ENCODE assay signal across 8 cellular contexts in the genomic region with DNA sequence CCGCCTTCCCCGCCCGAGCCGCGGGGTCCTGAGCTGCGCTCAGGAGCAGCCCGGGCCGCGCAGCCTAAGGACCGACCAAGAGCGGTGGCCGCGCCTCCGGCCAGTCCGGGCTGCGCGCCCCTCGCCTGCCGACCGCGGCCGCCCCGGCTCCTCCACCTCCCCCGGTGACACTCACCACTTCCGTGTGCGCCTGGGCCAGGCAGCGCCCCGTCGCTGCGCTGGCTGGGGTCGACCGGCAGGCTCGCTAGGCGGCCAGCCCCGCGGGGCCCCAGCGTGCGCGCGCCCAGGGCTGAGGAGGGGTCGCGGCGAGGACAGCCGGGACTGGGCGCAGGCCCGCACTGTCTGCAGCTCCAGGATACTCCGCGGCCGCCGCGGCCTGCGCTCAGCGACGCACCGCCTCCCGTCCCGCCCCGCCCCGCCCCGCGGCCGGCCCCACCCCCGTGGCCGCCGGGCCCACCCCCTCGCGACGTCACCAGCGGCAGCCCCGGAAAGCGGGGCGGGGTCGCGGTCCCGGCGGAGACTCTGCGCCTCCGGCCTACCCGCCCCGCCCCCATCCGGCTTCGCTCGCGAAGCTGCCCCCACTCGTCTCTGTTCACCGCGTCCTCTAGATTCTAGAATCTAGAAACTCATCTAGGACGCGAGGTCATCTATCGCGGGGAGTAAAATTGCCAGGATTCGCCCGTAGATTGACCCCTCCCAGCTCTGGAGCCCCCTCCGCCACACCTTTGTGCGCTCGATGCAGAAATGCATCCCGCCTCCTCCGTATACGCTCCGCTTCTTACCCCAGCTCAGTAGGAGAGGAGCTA. TPM values are rescaled to one million over a fixed set of nuclear protein-coding genes. Genes with fewer than 3 reads are reported as not detected.
DNase-seq lines count a peak whose midpoint lies in the region; FAIRE-seq and TF ChIP-seq lines count a peak whose summit lies in the region.

A gene (minus strand): TSS at position 392 of the 806 bp plus-strand sequence. CDS start 80,285 bp downstream, outside the sequence.

- DNase-seq in G401 (ENCODE audit: low spot score): peak; percentile 85
- DNase-seq in H54 (ENCODE audit: insufficient read length, low spot score): peak; percentile 82
- DNase-seq in LoVo (ENCODE audit: low spot score): peak; percentile 88
- peak; percentile 82 to 83 for DNase-seq in SJSA1 (ENCODE audit: low read depth in 1 of 2, low spot score in 2 of 2)
- DNase-seq in activated naive CD4-positive, alpha-beta T cell (lab: John Stamatoyannopoulos, UW): peak; percentile 62 to 91 (median 73)
- DNase-seq in frontal cortex (ENCODE audit: low spot score in 2 of 2): peak; percentile 98 to 99

- H3K4me3 ChIP-seq in SJSA1 (peak within 1 kb of the TSS; percentile 100), neutrophil (ENCODE audit: low read depth in 1 of 2, low read length in 1 of 2) (peak within 1 kb of the TSS; percentile 77 to 96)

- no peaks in the 10 kb centered on the region for H3K27me3 ChIP-seq in SJSA1 (replicated peaks)
- H3K27me3 ChIP-seq in neutrophil: peaks cover 5% of the 10 kb centered on the region

- H3K36me3 ChIP-seq in SJSA1 (peaks cover 8% of the 10 kb centered on the region), neutrophil (no peaks in the 10 kb centered on the region)

- no peak for FAIRE-seq in H54 (lab: Jason Lieb, UNC)
- no peak for FAIRE-seq in frontal cortex (lab: Jason Lieb, UNC)

- TF ChIP-seq POLR2A in H54 (IDR thresholded peaks at IDR 0.05; ENCODE audit: low read depth, low read length): peak; percentile 95

- TF ChIP-seq CTCF in neutrophil (IDR thresholded peaks at IDR 0.05) (peak; percentile 70), subcutaneous adipose tissue (IDR thresholded peaks at IDR 0.05; ENCODE audit: low read depth) (no peak)

- in situ Hi-C loops in G401 (cut with HindIII; ENCODE audit: low sequenced_read_pairs): no loop called here

- H3K27ac ChIP-seq in SJSA1 (peak within 1 kb of the TSS; percentile 93), neutrophil (peak within 1 kb of the TSS; percentile 97)

- H3K4me1 ChIP-seq in SJSA1 (replicated peaks) (peaks cover 10% of the 10 kb centered on the region), neutrophil (ENCODE audit: control insufficient read depth in 1 of 2, insufficient read depth in 1 of 2, low read depth in 1 of 2, low read length in 1 of 2) (peaks cover 47 to 48% of the 10 kb centered on the region in 2 experiments)

- H3K9me3 ChIP-seq in SJSA1 (replicated peaks): no peaks in the 10 kb centered on the region; the same call in 1 of the 2 replicates
- no peaks in the 10 kb centered on the region for H3K9me3 ChIP-seq in neutrophil

RNA-seq across cellular contexts. Expression of the gene that starts here (rescaled TPM):
- total RNA-seq in G401 (2014; rRNA removed; shearing (Covaris generic)): 30.5 and 67.8 TPM in 2 replicates
- 99.7 and 172 TPM in 2 replicates for total RNA-seq in SJSA1 (2014; rRNA removed; shearing (Covaris generic))
- total RNA-seq in frontal cortex (37.5 TPM), subcutaneous adipose tissue (100 to 1,000 TPM; 214 to 288 (median 265) TPM)

Comparison
In these comparisons a context has a peak if more than half of its experiments do, and no peak if none do; other contexts are left out.
1. Peak in every context shown above with its lines: DNase-seq, H3K4me3 ChIP-seq and H3K27ac ChIP-seq.